14 cellular contexts compared by ENCODE assay signal in genomic region chr17:1270210-1271019, GRCh38. TPM values are rescaled to one million over a fixed set of nuclear protein-coding genes. Genes with fewer than 3 reads are reported as not detected.
DNase-seq lines count a peak whose midpoint lies in the region; ATAC-seq and TF ChIP-seq lines count a peak whose summit lies in the region.
"Had no signal": no experiment of that assay in that cellular context is flagged by ENCODE, and none has a peak within 500 bp of the region (broad histone marks: within the 10 kb centered on the region; RNA-seq: fewer than 3 reads in every experiment).

Gene BHLHA9, plus strand, starts transcription at chr17:1270444. Its CDS starts 120 bp downstream, at chr17:1270564.

- H3K9me3 Mint-ChIP-seq in activated CD4-positive, alpha-beta T cell treated with anti-CD3 and anti-CD28 coated beads for 36 hours (ENCODE audit: low read depth) = no peaks in the 10 kb centered on the region
- H3K9me3 Mint-ChIP-seq in endodermal cell = no peaks in the 10 kb centered on the region

- H3K27ac Mint-ChIP-seq in activated CD4-positive, alpha-beta T cell treated with anti-CD3 and anti-CD28 coated beads for 36 hours = no peak within 1 kb of the TSS
- no peak within 1 kb of the TSS for H3K27ac Mint-ChIP-seq in T-helper 17 cell
- H3K27ac Mint-ChIP-seq in endodermal cell = no peak within 1 kb of the TSS

- no peak for DNase-seq in activated CD4-positive, alpha-beta T cell treated with anti-CD3 and anti-CD28 coated beads for 36 hours
- DNase-seq in activated CD4-positive, alpha-beta T cell treated with anti-CD3 and anti-CD28 coated beads for 1 hour = no peak
- no peak for DNase-seq in T-helper 17 cell
- peak; percentile 73 for DNase-seq in endodermal cell
- DNase-seq in retina = peak; percentile 28
- DNase-seq in DMS153 (lab: John Stamatoyannopoulos, UW) = no peak
- no peak for DNase-seq in SW480 (ENCODE audit: low spot score)
- no peak for DNase-seq in NCI-H526 (lab: John Stamatoyannopoulos, UW)
- DNase-seq: activated gamma-delta T cell, NCI-H1092, SHP77 treated with DMSO at 0.1 percent for 48 hours, small intestine, tibial artery had no signal

- no peak within 1 kb of the TSS for H3K9ac ChIP-seq in endodermal cell (ENCODE audit: extremely low read depth, low read length, poor library complexity, severe bottlenecking)

- H3K36me3 Mint-ChIP-seq in activated CD4-positive, alpha-beta T cell treated with anti-CD3 and anti-CD28 coated beads for 36 hours (ENCODE audit: low read depth) = no peaks in the 10 kb centered on the region
- no peaks in the 10 kb centered on the region for H3K36me3 Mint-ChIP-seq in T-helper 17 cell (ENCODE audit: low read depth)
- no peaks in the 10 kb centered on the region for H3K36me3 Mint-ChIP-seq in endodermal cell (ENCODE audit: low read depth)

- peak within 1 kb of the TSS; percentile 83 for H3K4me3 Mint-ChIP-seq in activated CD4-positive, alpha-beta T cell treated with anti-CD3 and anti-CD28 coated beads for 36 hours
- H3K4me3 Mint-ChIP-seq in T-helper 17 cell (peak within 1 kb of the TSS; percentile 95), endodermal cell (peak within 1 kb of the TSS; percentile 81)

- H3K27me3 ChIP-seq in endodermal cell (ENCODE audit: control insufficient read depth, insufficient read depth, low read length, poor library complexity, severe bottlenecking) = no peaks in the 10 kb centered on the region

- TF ChIP-seq CTCF in endodermal cell (conservative IDR thresholded peaks at IDR 0.05) = no peak

- ATAC-seq in activated CD4-positive, alpha-beta T cell treated with anti-CD3 and anti-CD28 coated beads for 36 hours = no peak
- no peak for ATAC-seq in T-helper 17 cell

- peaks cover 25% of the 10 kb centered on the region for H3K27me3 Mint-ChIP-seq in activated CD4-positive, alpha-beta T cell treated with anti-CD3 and anti-CD28 coated beads for 36 hours
- peaks cover 6% of the 10 kb centered on the region for H3K27me3 Mint-ChIP-seq in T-helper 17 cell
- H3K27me3 Mint-ChIP-seq in endodermal cell (ENCODE audit: insufficient read depth) = peaks cover 48% of the 10 kb centered on the region

- H3K9me3 ChIP-seq in T-helper 17 cell (ENCODE audit: control insufficient read depth, low read length, poor library complexity, severe bottlenecking) = no peaks in the 10 kb centered on the region
- H3K9me3 ChIP-seq in endodermal cell (ENCODE audit: control insufficient read depth, low read length) = no peaks in the 10 kb centered on the region
- H3K9me3 ChIP-seq: tibial artery had no signal

- H3K4me3 ChIP-seq in endodermal cell (ENCODE audit: low read length) = no peak within 1 kb of the TSS

- POLR2A ChIA-PET in activated CD4-positive, alpha-beta T cell treated with anti-CD3 and anti-CD28 coated beads for 36 hours (lab: Charles Lee) = no interaction called here

- no peaks in the 10 kb centered on the region for H3K36me3 ChIP-seq in endodermal cell (ENCODE audit: control insufficient read depth, insufficient read depth, low read length)
- H3K36me3 ChIP-seq: tibial artery had no signal

- H3K27ac ChIP-seq in endodermal cell (ENCODE audit: low read depth, low read length) = no peak within 1 kb of the TSS

- intact Hi-C loops in activated CD4-positive, alpha-beta T cell treated with anti-CD3 and anti-CD28 coated beads for 36 hours (cut with DNase I, micrococcal nuclease) = no loop called here

- H3K4me1 Mint-ChIP-seq in activated CD4-positive, alpha-beta T cell treated with anti-CD3 and anti-CD28 coated beads for 36 hours = peaks cover 9% of the 10 kb centered on the region
- H3K4me1 Mint-ChIP-seq in T-helper 17 cell (peaks cover 14% of the 10 kb centered on the region), endodermal cell (no peaks in the 10 kb centered on the region)

- CTCF ChIA-PET in activated CD4-positive, alpha-beta T cell treated with anti-CD3 and anti-CD28 coated beads for 36 hours (lab: Charles Lee) = interaction anchor here (0.6 to 2.9 kb wide), 2 partner anchors 31 to 62 kb away, joined by 4 to 16 read pairs; no protein-coding TSS in a partner anchor

- no peaks in the 10 kb centered on the region for H3K4me1 ChIP-seq in endodermal cell (ENCODE audit: control insufficient read depth, insufficient read depth, low read length)

- 96 to 97% methylated on average over 41 to 91 of the region's 91 CpGs for WGBS in endodermal cell (ENCODE audit: insufficient coverage in 1 of 2, insufficient read length in 1 of 2), 2 experiments

RNA-seq across cellular contexts. Expression of gene BHLHA9, which starts in this region (rescaled TPM):
- not detected for total RNA-seq in activated CD4-positive, alpha-beta T cell treated with anti-CD3 and anti-CD28 coated beads for 36 hours
- total RNA-seq in T-helper 17 cell (not detected), endodermal cell (under 1 TPM in 1 of 2 donors, not detected in 1; 0.62 TPM)
- not detected for polyA plus RNA-seq in endodermal cell (2013, experiment 1 of 2)
- polyA plus RNA-seq in endodermal cell (2013, experiment 2 of 2) = not detected
- total RNA-seq: H4 had no signal
- polyA plus RNA-seq: small intestine had no signal

Comparison
In these comparisons a context has a peak if more than half of its experiments do, and no peak if none do; other contexts are left out.
1. Peak in DNase-seq in endodermal cell; RNA of the gene not detected or under 1 TPM.